In genomic region chr1:30888975-30889374, GRCh38 we compare ENCODE assay signal across 13 cellular contexts. TPM values are rescaled to one million over a fixed set of nuclear protein-coding genes. Genes with fewer than 3 reads are reported as not detected.
DNase-seq lines count a peak whose midpoint lies in the region; ATAC-seq and TF ChIP-seq lines count a peak whose summit lies in the region.
"Had no signal": no experiment of that assay in that cellular context is flagged by ENCODE, and none has a peak within 500 bp of the region (broad histone marks: within the 10 kb centered on the region; RNA-seq: fewer than 3 reads in every experiment).

No MANE protein-coding gene starts in this region.

- H4K20me1 ChIP-seq in fibroblast of lung (ENCODE audit: control insufficient read depth, extremely low read depth, insufficient read depth, low read length): no peaks in the 10 kb centered on the region

- peaks cover 27 to 34% of the 10 kb centered on the region in 2 donors for H3K27me3 Mint-ChIP-seq in natural killer cell treated with Interleukin-12 subunit alpha and Interleukin-12 subunit beta and Interleukin-15 and Interleukin-18, amount 100 ng/mL, for 72 hours

- intact Hi-C loops in ovary (cut with DNase I): no loop called here

- H3K4me1 ChIP-seq in fibroblast of lung (ENCODE audit: control insufficient read depth, extremely low read depth, insufficient read depth, low read length) (peaks cover 16% of the 10 kb centered on the region), ovary (ENCODE audit: insufficient read depth) (peaks cover 7% of the 10 kb centered on the region), upper lobe of left lung (peaks cover 14 to 56% (median 41%) of the 10 kb centered on the region in 4 donors)

- 82 to 83% (median 82%) methylated on average over 3 of the region's 3 CpGs for WGBS in ovary, 3 donors
- WGBS in upper lobe of left lung, 2 donors: 76 to 78% methylated on average over 3 of the region's 3 CpGs

- H3K27ac Mint-ChIP-seq in natural killer cell treated with Interleukin-12 subunit alpha and Interleukin-12 subunit beta and Interleukin-15 and Interleukin-18, amount 100 ng/mL, for 72 hours: no peak overlapping the region
- H3K27ac Mint-ChIP-seq: CD4-positive, alpha-beta memory T cell had no signal

- H3K9me3 Mint-ChIP-seq in natural killer cell treated with Interleukin-12 subunit alpha and Interleukin-12 subunit beta and Interleukin-15 and Interleukin-18, amount 100 ng/mL, for 72 hours: peaks cover 2% of the 10 kb centered on the region
- H3K9me3 Mint-ChIP-seq: CD4-positive, alpha-beta memory T cell had no signal

- H3K27me3 ChIP-seq in fibroblast of lung (ENCODE audit: control insufficient read depth, insufficient read depth, low read length): no peaks in the 10 kb centered on the region
- H3K27me3 ChIP-seq in ovary: no peaks in the 10 kb centered on the region
- no peaks in the 10 kb centered on the region for H3K27me3 ChIP-seq in upper lobe of left lung
- H3K27me3 ChIP-seq: brain microvascular endothelial cell had no signal

- peaks cover 0 to 2% of the 10 kb centered on the region in 2 donors for H3K4me1 Mint-ChIP-seq in natural killer cell treated with Interleukin-12 subunit alpha and Interleukin-12 subunit beta and Interleukin-15 and Interleukin-18, amount 100 ng/mL, for 72 hours (ENCODE audit: low read depth in 2 of 2)
- H3K4me1 Mint-ChIP-seq: CD4-positive, alpha-beta memory T cell had no signal

- H3K36me3 ChIP-seq in fibroblast of lung (ENCODE audit: control insufficient read depth, insufficient read depth, low read length) (no peaks in the 10 kb centered on the region), ovary (no peaks in the 10 kb centered on the region), upper lobe of left lung (no peaks in the 10 kb centered on the region)
- H3K36me3 ChIP-seq: brain microvascular endothelial cell had no signal

- TF ChIP-seq EP300 in ovary (IDR thresholded peaks at IDR 0.05) (no peak), upper lobe of left lung (IDR thresholded peaks at IDR 0.05) (no peak)

- peak overlapping the region; percentile 38 for H3K4me2 ChIP-seq in fibroblast of lung (ENCODE audit: extremely low read depth, insufficient read depth, low read length)

- H3K79me2 ChIP-seq in fibroblast of lung (ENCODE audit: control insufficient read depth, insufficient read depth, low read length): peaks cover 2% of the 10 kb centered on the region

- H3K36me3 Mint-ChIP-seq in natural killer cell treated with Interleukin-12 subunit alpha and Interleukin-12 subunit beta and Interleukin-15 and Interleukin-18, amount 100 ng/mL, for 72 hours: no peaks in the 10 kb centered on the region
- H3K36me3 Mint-ChIP-seq: CD4-positive, alpha-beta memory T cell had no signal

- H3K27ac ChIP-seq in angular gyrus (ENCODE audit: low read depth, low read length) (peak overlapping the region; percentile 84), fibroblast of lung (ENCODE audit: insufficient read depth, low read length) (peak overlapping the region; percentile 39), ovary (peak overlapping the region; percentile 44 to 49), upper lobe of left lung (peak overlapping the region in 3 of 4 donors; percentile 63 to 82 (median 73))
- H3K27ac ChIP-seq: brain microvascular endothelial cell had no signal

- no peak overlapping the region for H3K4me3 Mint-ChIP-seq in natural killer cell treated with Interleukin-12 subunit alpha and Interleukin-12 subunit beta and Interleukin-15 and Interleukin-18, amount 100 ng/mL, for 72 hours
- H3K4me3 Mint-ChIP-seq: CD4-positive, alpha-beta memory T cell had no signal

- H2AFZ ChIP-seq in fibroblast of lung (ENCODE audit: low read length): no peak overlapping the region

- TF ChIP-seq CTCF in fibroblast of lung (conservative IDR thresholded peaks at IDR 0.05 in 1 of 2, IDR thresholded peaks at IDR 0.05 in 1 of 2; ENCODE audit: low read depth in 1 of 2, low read length in 2 of 2): no peak
- no peak for TF ChIP-seq CTCF in ovary (IDR thresholded peaks at IDR 0.05)
- no peak for TF ChIP-seq CTCF in upper lobe of left lung (IDR thresholded peaks at IDR 0.05)

- H3K9me3 ChIP-seq in fibroblast of lung (ENCODE audit: control insufficient read depth, insufficient read depth, low read depth, low read length) (no peaks in the 10 kb centered on the region), ovary (no peaks in the 10 kb centered on the region), upper lobe of left lung (no peaks in the 10 kb centered on the region)

- H3K4me3 ChIP-seq in fibroblast of lung (replicated peaks in 1 of 4; ENCODE audit: control extremely low read depth in 1 of 4, insufficient read depth in 1 of 4, low read depth in 3 of 4, low read length in 4 of 4) (no peak overlapping the region), ovary (no peak overlapping the region), upper lobe of left lung (no peak overlapping the region)

- DNase-seq in fibroblast of lung (ENCODE audit: low read depth in 2 of 2) (no peak), ovary (no peak), upper lobe of left lung (no peak), A172 (ENCODE audit: low spot score) (no peak), NCI-H510A (lab: John Stamatoyannopoulos, UW) (no peak)
- DNase-seq in natural killer cell treated with Interleukin-12 subunit alpha and Interleukin-12 subunit beta and Interleukin-15 and Interleukin-18, amount 100 ng/mL, for 72 hours (ENCODE audit: low spot score): no peak
- DNase-seq: activated gamma-delta T cell; CD4-positive, alpha-beta memory T cell; NCI-H1048; NK-92 treated with Interleukin-12 subunit alpha and Interleukin-12 subunit beta, amount 100 ng/mL, for 24 hours; SHP77 treated with DMSO at 0.1 percent for 48 hours had no signal

- TF ChIP-seq POLR2A in ovary (IDR thresholded peaks at IDR 0.05) (no peak), upper lobe of left lung (IDR thresholded peaks at IDR 0.05) (no peak)

- ATAC-seq in upper lobe of left lung (ENCODE audit: low FRiP score in 2 of 2): no peak
- ATAC-seq in natural killer cell treated with Interleukin-12 subunit alpha and Interleukin-12 subunit beta and Interleukin-15 and Interleukin-18, amount 100 ng/mL, for 72 hours: no peak

- H3K9ac ChIP-seq in fibroblast of lung (ENCODE audit: insufficient read depth, low read length): peak overlapping the region; percentile 46

RNA-seq across cellular contexts. Expression of gene SDC3, which starts 19.6 kb away (rescaled TPM):
- total RNA-seq in fibroblast of lung (25.9 and 32.9 TPM in 2 replicates), ovary (10 to 100 TPM in 5 of 7 donors, 1 to 10 TPM in 2; 4.2 to 31.0 (median 23.0) TPM), upper lobe of left lung (10 to 100 TPM; 15.8 to 65.8 (median 30.1) TPM)
- polyA plus RNA-seq in fibroblast of lung (13.7 and 16.2 TPM in 2 replicates), ovary (10 to 100 TPM; 17.1 to 28.0 TPM)
- 64.6 and 85.2 TPM in 2 replicates for polyA plus RNA-seq in fibroblast of lung (2012)
- 88.7 and 132 TPM in 2 replicates for polyA minus RNA-seq in fibroblast of lung (ENCODE audit: low replicate concordance)
- 10.2 and 18.4 TPM in 2 replicates for total RNA-seq in A172 (2014; rRNA removed; shearing (Covaris generic))
- total RNA-seq in natural killer cell treated with Interleukin-12 subunit alpha and Interleukin-12 subunit beta and Interleukin-15 and Interleukin-18, amount 100 ng/mL, for 72 hours: under 1 TPM in 1 of 2 donors, not detected in 1; 0.11 TPM
- polyA plus RNA-seq: CD4-positive, alpha-beta memory T cell had no signal

Comparison
In these comparisons a context has a peak if more than half of its experiments do, and no peak if none do; other contexts are left out.
1. RNA of gene SDC3, which starts 19.6 kb away (total RNA-seq): 25.9 to 32.9 TPM in fibroblast of lung, 15.8 to 65.8 TPM in upper lobe of left lung, 4.2 to 31.0 TPM in ovary and 10.2 to 18.4 TPM in A172; 0.11 TPM in natural killer cell treated with Interleukin-12 subunit alpha and Interleukin-12 subunit beta and Interleukin-15 and Interleukin-18, amount 100 ng/mL, for 72 hours; every median in the first group is over 4 times any median in the second.
2. Peak in every context shown above with its lines, with median percentiles within 50 percentile points of each other: H3K27ac ChIP-seq.